ENCODE assay signal across 28 cellular contexts in genomic region chr1:162889989-162890388, GRCh38. TPM values are rescaled to one million over a fixed set of nuclear protein-coding genes. Genes with fewer than 3 reads are reported as not detected.
DNase-seq lines count a peak whose midpoint lies in the region; ATAC-seq and TF ChIP-seq lines count a peak whose summit lies in the region.
"Had no signal": no experiment of that assay in that cellular context is flagged by ENCODE, and none has a peak within 500 bp of the region (broad histone marks: within the 10 kb centered on the region; RNA-seq: fewer than 3 reads in every experiment).

No MANE protein-coding gene starts in this region.

- H3K36me3 ChIP-seq in BE2C, result no peaks in the 10 kb centered on the region
- H3K36me3 ChIP-seq: brain microvascular endothelial cell, gastroesophageal sphincter, lower lobe of right lung, MG63 had no signal

- H3K9me3 ChIP-seq in BE2C, result no peaks in the 10 kb centered on the region
- H3K9me3 ChIP-seq: gastroesophageal sphincter, lower lobe of right lung, MG63 had no signal

- no peaks in the 10 kb centered on the region for H3K27me3 ChIP-seq in BE2C
- H3K27me3 ChIP-seq: brain microvascular endothelial cell, gastroesophageal sphincter, MG63 had no signal

- peak; percentile 90 for DNase-seq in BE2C
- DNase-seq in DMS79 treated with DMSO at 0.1 percent for 48 hours (lab: John Stamatoyannopoulos, UW), result peak; percentile 78
- peak; percentile 87 for DNase-seq in SK-N-DZ (ENCODE audit: low spot score)
- DNase-seq in left cardiac atrium, result no peak
- no peak for DNase-seq in stimulated activated CD4-positive, alpha-beta T cell treated with anti-CD3 and anti-CD28 coated beads, Interleukin-2, amount 100 ng/mL, for 48 hours
- no peak for DNase-seq in NCI-H1436 (lab: John Stamatoyannopoulos, UW)
- DNase-seq in kidney glomerular epithelial cell (lab: John Stamatoyannopoulos, UW), result no peak
- DNase-seq: ACHN; activated CD4-positive, alpha-beta T cell treated with anti-CD3 and anti-CD28 coated beads for 4 hours; amygdala; brain microvascular endothelial cell; DMS153; immature natural killer cell; lower lobe of right lung; MG63; NCI-H146; SHP77 treated with DMSO at 0.1 percent for 48 hours; T-helper 9 cell; trophoblast cell had no signal

- TF ChIP-seq CTCF in BE2C (IDR thresholded peaks at IDR 0.05; ENCODE audit: low read depth, low read length), result no peak

- peaks cover 58% of the 10 kb centered on the region for H3K4me1 ChIP-seq in BE2C
- H3K4me1 ChIP-seq: gastroesophageal sphincter, lower lobe of right lung had no signal

- H3K4me3 ChIP-seq in BE2C (ENCODE audit: low read depth, low read length), result no peak overlapping the region
- H3K4me3 ChIP-seq: gastroesophageal sphincter, lower lobe of right lung, MG63 had no signal

- intact Hi-C loops in left cardiac atrium (cut with DNase I), result no loop called here

- peak; percentile 76 to 95 for ATAC-seq in left cardiac atrium
- no peak for ATAC-seq in GM19455 (IDR thresholded peaks at IDR 0.05; ENCODE audit: unreplicated experiment)
- ATAC-seq: gastroesophageal sphincter; lower lobe of right lung; natural killer cell treated with Interleukin-12 subunit alpha and Interleukin-12 subunit beta and Interleukin-15 and Interleukin-18, amount 100 ng/mL, for 72 hours; stimulated activated memory B cell treated with anti-CD40 and anti-IgM and Interleukin-4, amounts not matched to agents 10 μg/mL and 1 μg/mL and 100 μg/mL, for 72 hours had no signal

RNA-seq across cellular contexts. Expression of gene CCDC190, which starts 29.0 kb away (rescaled TPM):
- polyA plus RNA-seq in BE2C (2012; ENCODE audit: insufficient read depth, insufficient read length, low read depth), result not detected
- 0.12 TPM in 1 of 2 replicates, not detected in the other for polyA plus RNA-seq in SK-N-DZ (2014; cell fraction: cytosol; rRNA removed)
- polyA plus RNA-seq in SK-N-DZ (2014; cell fraction: nucleus; rRNA removed), result 0.31 TPM in 1 of 2 replicates, not detected in the other
- total RNA-seq in left cardiac atrium, result under 1 TPM in 1 of 2 donors, not detected in 1; 0.41 TPM
- total RNA-seq: activated T-helper 2 cell treated with anti-CD3 and anti-CD28 coated beads, Interferon-gamma antibody, Interleukin-2, Interleukin-4, amounts not matched to agents 10 μg/mL and 5 μg/mL and 100 μg/mL, durations not matched to agents 14 hours and 24 hours and 36 hours; gastroesophageal sphincter; mononuclear cell; natural killer cell treated with Interleukin-12 subunit alpha and Interleukin-12 subunit beta and Interleukin-15 and Interleukin-18, amount 100 ng/mL, for 72 hours; NCI-H460; omental fat pad; subcutaneous adipose tissue had no signal
- polyA plus RNA-seq: immature natural killer cell had no signal

Comparison
In these comparisons a context has a peak if more than half of its experiments do, and no peak if none do; other contexts are left out.
1. DNase-seq: peak in BE2C (single experiment), DMS79 treated with DMSO at 0.1 percent for 48 hours (single experiment) and SK-N-DZ (single experiment); none in left cardiac atrium (single experiment), stimulated activated CD4-positive, alpha-beta T cell treated with anti-CD3 and anti-CD28 coated beads, Interleukin-2, amount 100 ng/mL, for 48 hours (0 of 2), NCI-H1436 (single experiment) and kidney glomerular epithelial cell (single experiment).